Comparison of ENCODE assay signal across 26 cellular contexts in genomic region chr4:34824515-34824914, GRCh38.
"Had no signal": no experiment of that assay in that cellular context is flagged by ENCODE, and none has a peak within 500 bp of the region (broad histone marks: within the 10 kb centered on the region; RNA-seq: fewer than 3 reads in every experiment).

No MANE protein-coding gene starts in this region.

- ATAC-seq: stimulated activated effector memory CD8-positive, alpha-beta T cell treated with anti-CD3 and anti-CD28 coated beads, Interleukin-12 subunit alpha, Interleukin-12 subunit beta, amount 100 ng/mL, for 72 hours; stimulated activated memory B cell treated with anti-CD40 and anti-IgM and Interleukin-4, amounts not matched to agents 10 μg/mL and 1 μg/mL and 100 μg/mL, for 72 hours; stimulated activated naive B cell treated with anti-CD40 and anti-IgM and Interleukin-4, amounts not matched to agents 10 μg/mL and 1 μg/mL and 100 μg/mL, for 72 hours; stimulated activated naive CD8-positive, alpha-beta T cell treated with anti-CD3 and anti-CD28 coated beads, Interleukin-15, amount 100 ng/mL, for 72 hours; stimulated activated naive CD8-positive, alpha-beta T cell treated with anti-CD3 and anti-CD28 coated beads, Interleukin-15, Interleukin-2, amounts not matched to agents 100 U/mL and 50 U/mL, for 24 hours; upper lobe of right lung had no signal

- DNase-seq: stimulated activated CD4-positive, alpha-beta T cell treated with anti-CD3 and anti-CD28 coated beads, Interleukin-2, amount 100 ng/mL, for 48 hours; stimulated activated CD4-positive, alpha-beta T cell treated with anti-CD3 and anti-CD28 coated beads, Interleukin-4, amount 100 ng/mL, for 1 hour; stimulated activated CD4-positive, alpha-beta T cell treated with anti-CD3 and anti-CD28 coated beads, Interleukin-4, amount 100 ng/mL, for 24 hours; stimulated activated CD4-positive, alpha-beta T cell treated with anti-CD3 and anti-CD28 coated beads, Interleukin-4, amount 100 ng/mL, for 4 hours; stimulated activated CD8-positive, alpha-beta memory T cell treated with anti-CD3 and anti-CD28 coated beads, Interleukin-4, amount 100 ng/mL, for 48 hours; stimulated activated naive B cell treated with anti-CD40 and anti-IgM and Interleukin-4, amounts not matched to agents 10 μg/mL and 1 μg/mL and 100 μg/mL, for 72 hours; stimulated activated naive CD4-positive, alpha-beta T cell; stimulated activated naive CD4-positive, alpha-beta T cell treated with Interleukin-2 at 50 U/mL for 16 hours; stimulated activated naive CD8-positive, alpha-beta T cell treated with anti-CD3 and anti-CD28 coated beads, Interleukin-15, amount 100 ng/mL, for 72 hours; stimulated activated naive CD8-positive, alpha-beta T cell treated with anti-CD3 and anti-CD28 coated beads, Interleukin-15, Interleukin-2, amounts not matched to agents 100 U/mL and 50 U/mL, for 24 hours; stomach; substantia nigra; testis; thyroid gland; tibial artery; transverse colon; trophoblast cell; upper lobe of left lung; upper lobe of right lung; uterus had no signal

- H3K9me3 ChIP-seq: stomach, suprapubic skin, testis, thoracic aorta, thyroid gland, tibial artery, tibial nerve, transverse colon, upper lobe of left lung, upper lobe of right lung, uterus, vagina had no signal

- H3K36me3 ChIP-seq: stomach, suprapubic skin, thoracic aorta, thyroid gland, tibial artery, tibial nerve, transverse colon, upper lobe of left lung, upper lobe of right lung, uterus, vagina had no signal

- H3K4me3 ChIP-seq: stomach, suprapubic skin, testis, thoracic aorta, thyroid gland, tibial artery, tibial nerve, transverse colon, upper lobe of left lung, upper lobe of right lung, uterus, vagina had no signal

- H3K27ac ChIP-seq: stomach, suprapubic skin, testis, thoracic aorta, thyroid gland, tibial artery, tibial nerve, transverse colon, upper lobe of left lung, upper lobe of right lung, uterus, vagina had no signal

- H3K4me1 ChIP-seq: stomach, suprapubic skin, testis, thyroid gland, tibial artery, tibial nerve, transverse colon, upper lobe of left lung, upper lobe of right lung, uterus, vagina had no signal

- H3K27me3 ChIP-seq: stomach, suprapubic skin, testis, thyroid gland, tibial artery, tibial nerve, transverse colon, upper lobe of left lung, upper lobe of right lung, uterus, vagina had no signal
